18 cellular contexts compared by ENCODE assay signal in genomic region chr12:101001669-101002068, GRCh38.
DNase-seq lines count a peak whose midpoint lies in the region; ATAC-seq and TF ChIP-seq lines count a peak whose summit lies in the region.
"Had no signal": no experiment of that assay in that cellular context is flagged by ENCODE, and none has a peak within 500 bp of the region (broad histone marks: within the 10 kb centered on the region; RNA-seq: fewer than 3 reads in every experiment).

No MANE protein-coding gene starts in this region.

- H3K27ac ChIP-seq in foreskin keratinocyte: no peak overlapping the region
- H3K27ac ChIP-seq: psoas muscle had no signal

- peak; percentile 87 for ATAC-seq in GM18870 (IDR thresholded peaks at IDR 0.05; ENCODE audit: unreplicated experiment)
- peak; percentile 86 for ATAC-seq in GM21717 (IDR thresholded peaks at IDR 0.05; ENCODE audit: unreplicated experiment)
- peak; percentile 61 for ATAC-seq in HG03159 (IDR thresholded peaks at IDR 0.05; ENCODE audit: unreplicated experiment)
- ATAC-seq in foreskin keratinocyte: peak; percentile 86
- ATAC-seq: psoas muscle, T-helper 17 cell had no signal

- H3K4me1 Mint-ChIP-seq in activated naive CD4-positive, alpha-beta T cell treated with anti-CD3 and anti-CD28 coated beads for 36 hours (ENCODE audit: low read depth): no peaks in the 10 kb centered on the region
- H3K4me1 Mint-ChIP-seq: H9, T-helper 17 cell had no signal

- no peak for TF ChIP-seq CTCF in foreskin keratinocyte (conservative IDR thresholded peaks at IDR 0.05)

- no peaks in the 10 kb centered on the region for H3K27me3 Mint-ChIP-seq in activated naive CD4-positive, alpha-beta T cell treated with anti-CD3 and anti-CD28 coated beads for 36 hours (ENCODE audit: low read depth)
- H3K27me3 Mint-ChIP-seq: CD4-positive, alpha-beta memory T cell; T-helper 17 cell had no signal

- H3K4me3 Mint-ChIP-seq in activated naive CD4-positive, alpha-beta T cell treated with anti-CD3 and anti-CD28 coated beads for 36 hours: no peak overlapping the region
- H3K4me3 Mint-ChIP-seq: CD4-positive, alpha-beta memory T cell; H9; T-helper 17 cell had no signal

- H3K4me1 ChIP-seq in foreskin keratinocyte: no peaks in the 10 kb centered on the region
- H3K4me1 ChIP-seq: psoas muscle had no signal

- no peaks in the 10 kb centered on the region for H3K27me3 ChIP-seq in foreskin keratinocyte

- no peaks in the 10 kb centered on the region for H3K36me3 Mint-ChIP-seq in activated naive CD4-positive, alpha-beta T cell treated with anti-CD3 and anti-CD28 coated beads for 36 hours (ENCODE audit: low read depth)
- H3K36me3 Mint-ChIP-seq: CD4-positive, alpha-beta memory T cell had no signal

- H3K27ac Mint-ChIP-seq in activated naive CD4-positive, alpha-beta T cell treated with anti-CD3 and anti-CD28 coated beads for 36 hours: no peak overlapping the region
- H3K27ac Mint-ChIP-seq: CD4-positive, alpha-beta memory T cell; H9; T-helper 17 cell had no signal

- H3K9me3 Mint-ChIP-seq in activated naive CD4-positive, alpha-beta T cell treated with anti-CD3 and anti-CD28 coated beads for 36 hours: peaks cover 1% of the 10 kb centered on the region
- H3K9me3 Mint-ChIP-seq: H9 had no signal

- DNase-seq in foreskin keratinocyte (peak in 1 of 2 donors; percentile 52), inferior parietal cortex (ENCODE audit: extremely low spot score) (no peak)
- DNase-seq in activated effector memory CD4-positive, alpha-beta T cell treated with Interleukin-2 at 50 U/mL for 16 hours: no peak
- no peak for DNase-seq in activated naive CD4-positive, alpha-beta T cell treated with anti-CD3 and anti-CD28 coated beads for 36 hours
- no peak for DNase-seq in activated CD4-positive, alpha-beta T cell treated with anti-CD3 and anti-CD28 coated beads, Interleukin-2, amount 50 U/mL, for 48 hours
- DNase-seq: activated CD4-positive, alpha-beta T cell treated with anti-CD3 and anti-CD28 coated beads, Interleukin-2, amount 50 U/mL, for 4 hours; activated gamma-delta T cell treated with Interleukin-2 at 50 U/mL for 16 hours; CD4-positive, alpha-beta memory T cell; central memory CD4-positive, alpha-beta T cell; H9; NCI-H2029; OCI-M1; psoas muscle; stimulated activated CD4-positive, alpha-beta T cell treated with anti-CD3 and anti-CD28 coated beads, Interleukin-4, amount 100 ng/mL, for 24 hours; T-helper 17 cell had no signal

- intact Hi-C loops in activated naive CD4-positive, alpha-beta T cell treated with anti-CD3 and anti-CD28 coated beads for 36 hours (cut with micrococcal nuclease): no loop called here

- CTCF ChIA-PET in activated naive CD4-positive, alpha-beta T cell treated with anti-CD3 and anti-CD28 coated beads for 36 hours (lab: Charles Lee): no interaction called here
